In the genomic region with DNA sequence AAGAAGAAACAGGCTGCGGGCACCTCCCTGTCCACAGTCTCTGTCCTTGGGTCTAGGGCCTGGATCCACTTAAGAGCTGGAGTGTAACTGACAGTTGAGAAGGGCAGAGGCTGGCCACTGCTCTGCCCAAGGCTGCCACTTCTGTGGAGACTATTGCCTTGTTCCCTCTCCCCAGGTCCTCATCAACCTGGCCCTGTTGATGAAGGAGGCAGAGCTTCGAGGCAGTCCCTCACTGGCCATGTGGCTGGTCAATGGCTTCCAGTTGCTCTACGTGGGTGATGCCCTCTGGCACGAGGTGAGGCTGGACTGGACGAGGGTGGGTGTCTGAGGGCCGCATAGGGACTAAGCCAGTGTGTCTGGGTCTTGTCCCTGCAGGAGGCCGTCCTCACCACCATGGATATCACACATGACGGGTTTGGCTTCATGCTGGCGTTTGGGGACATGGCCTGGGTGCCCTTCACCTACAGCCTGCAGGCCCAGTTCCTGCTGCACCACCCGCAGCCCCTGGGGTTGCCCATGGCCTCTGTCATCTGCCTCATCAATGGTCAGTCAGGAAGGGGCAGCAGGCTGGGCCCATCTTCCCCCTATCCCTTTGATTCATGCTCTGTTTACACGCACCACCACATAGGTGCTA, we compare ENCODE assay signal across 13 cellular contexts. TPM values are rescaled to one million over a fixed set of nuclear protein-coding genes. Genes with fewer than 3 reads are reported as not detected.
DNase-seq lines count a peak whose midpoint lies in the region; ATAC-seq, FAIRE-seq and TF ChIP-seq lines count a peak whose summit lies in the region.
"Had no signal": no experiment of that assay in that cellular context is flagged by ENCODE, and none has a peak within 500 bp of the region (broad histone marks: within the 10 kb centered on the region; RNA-seq: fewer than 3 reads in every experiment).

No MANE protein-coding gene starts in this region.

- POLR2A ChIA-PET in CD4-positive, alpha-beta T cell (lab: Charles Lee), result interaction anchor here (0.6 to 1.5 kb wide), 4 partner anchors 7 to 268 kb away, joined by 3 to 6 read pairs (median 4); a partner anchor contains a TSS
- POLR2A ChIA-PET in endothelial cell of umbilical vein (lab: Charles Lee), result interaction anchor here (0.6 kb wide), 1 partner anchor 14 kb away, joined by 3 read pairs; no protein-coding TSS in a partner anchor

- TF ChIP-seq CTCF in CD4-positive, alpha-beta T cell (IDR thresholded peaks at IDR 0.05), result no peak
- TF ChIP-seq CTCF in OCI-LY1 (IDR thresholded peaks at IDR 0.05; ENCODE audit: low read length) (no peak), endothelial cell of umbilical vein (IDR thresholded peaks at IDR 0.05; ENCODE audit: extremely low read depth in 1 of 2, insufficient read depth in 1 of 2, low read depth in 1 of 2, low read length in 2 of 2) (no peak)

- H3F3A ChIP-seq in OCI-LY1 (ENCODE audit: insufficient read depth, low read length), result 0 out of 2 replicates have a peak, but pooled peaks cover 5% of the 10 kb centered on the region

- DNase-seq in CD4-positive, alpha-beta T cell, result no peak
- DNase-seq in endothelial cell of umbilical vein (ENCODE audit: low read depth, low spot score) (no peak), Kasumi-1 (lab: John Stamatoyannopoulos, UW) (no peak), NOMO-1 treated with DMSO at 0.1 percent for 48 hours (lab: John Stamatoyannopoulos, UW; ENCODE audit: unreplicated experiment) (no peak), UCSD-AML1 (lab: John Stamatoyannopoulos, UW; ENCODE audit: unreplicated experiment) (no peak)
- DNase-seq: C1 segment of cervical spinal cord, KBM-7, NCI-H146, NCI-H524 treated with DMSO at 0.1 percent for 48 hours, T-cell had no signal

- H3K27ac Mint-ChIP-seq in CD4-positive, alpha-beta T cell, result peak overlapping the region; percentile 92

- intact Hi-C loops in CD4-positive, alpha-beta T cell (cut with DNase I, micrococcal nuclease), result loop anchor here (5.0 to 10.0 kb wide), 5 partner anchors 192 to 410 kb away; a partner anchor contains a TSS
- intact Hi-C loops in endothelial cell of umbilical vein (cut with micrococcal nuclease), result loop anchor here (5.0 kb wide), 1 partner anchor 197 kb away; a partner anchor contains a TSS

- H3K9me3 Mint-ChIP-seq in CD4-positive, alpha-beta T cell, result no peaks in the 10 kb centered on the region
- H3K9me3 Mint-ChIP-seq: T-cell had no signal

- H3K9ac ChIP-seq in OCI-LY1 (ENCODE audit: low read length) (no peak overlapping the region), endothelial cell of umbilical vein (replicated peaks; ENCODE audit: extremely low read depth, insufficient read depth, low read length) (no peak overlapping the region)

- H3K9me3 ChIP-seq in CD4-positive, alpha-beta T cell (ENCODE audit: control insufficient read depth, low read length), result no peaks in the 10 kb centered on the region
- H3K9me3 ChIP-seq in OCI-LY1 (ENCODE audit: low read length) (no peaks in the 10 kb centered on the region), endothelial cell of umbilical vein (replicated peaks; ENCODE audit: control insufficient read depth, insufficient read depth, low read length) (no peaks in the 10 kb centered on the region)
- H3K9me3 ChIP-seq: suprapubic skin had no signal

- H4K20me1 ChIP-seq in OCI-LY1 (ENCODE audit: insufficient read depth, low read length), result no peaks in the 10 kb centered on the region
- no peaks in the 10 kb centered on the region for H4K20me1 ChIP-seq in endothelial cell of umbilical vein (replicated peaks; ENCODE audit: control insufficient read depth, extremely low read depth, insufficient read depth, low read length)

- H3K79me2 ChIP-seq in OCI-LY1 (ENCODE audit: insufficient read depth, low read length) (no peaks in the 10 kb centered on the region), endothelial cell of umbilical vein (ENCODE audit: control insufficient read depth, insufficient read depth, low read length) (peaks cover 6% of the 10 kb centered on the region)

- H3K9me2 ChIP-seq in OCI-LY1 (ENCODE audit: low read depth, low read length), result no peaks in the 10 kb centered on the region

- no TSS peak for BruUV-seq in endothelial cell of umbilical vein (replicated peaks; lab: Mats Ljungman, UMichigan)

- no peak for ATAC-seq in CD4-positive, alpha-beta T cell (ENCODE audit: poor library complexity)
- ATAC-seq: T-cell had no signal

- peaks cover 51% of the 10 kb centered on the region for H3K4me1 Mint-ChIP-seq in CD4-positive, alpha-beta T cell (ENCODE audit: low read depth)

- no peak for TF ChIP-seq POLR2A in endothelial cell of umbilical vein (IDR thresholded peaks at IDR 0.05; ENCODE audit: low read depth, low read length)

- H3K4me2 ChIP-seq in OCI-LY1 (ENCODE audit: low read length), result no peak overlapping the region
- H3K4me2 ChIP-seq in endothelial cell of umbilical vein (ENCODE audit: insufficient read depth, low read length), result no peak overlapping the region

- H2AFZ ChIP-seq in OCI-LY1 (ENCODE audit: low read length) (no peak overlapping the region), endothelial cell of umbilical vein (ENCODE audit: low read depth, low read length) (no peak overlapping the region)

- H3K4me1 ChIP-seq in OCI-LY1 (ENCODE audit: insufficient read depth, low read length, severe bottlenecking) (peaks cover 57% of the 10 kb centered on the region), endothelial cell of umbilical vein (ENCODE audit: control insufficient read depth, extremely low read depth, insufficient read depth, low read length) (peaks cover 17% of the 10 kb centered on the region)

- H3K9me1 ChIP-seq in endothelial cell of umbilical vein (replicated peaks; ENCODE audit: control insufficient read depth, extremely low read depth, insufficient read depth, low read length), result no peaks in the 10 kb centered on the region

- CTCF ChIA-PET in CD4-positive, alpha-beta T cell (lab: Charles Lee), result interaction anchor here (1.4 kb wide), 1 partner anchor 66 kb away, joined by 3 read pairs; no protein-coding TSS in a partner anchor
- CTCF ChIA-PET in endothelial cell of umbilical vein (lab: Charles Lee), result no interaction called here

- no peak for FAIRE-seq in endothelial cell of umbilical vein (lab: Jason Lieb, UNC)
- FAIRE-seq: RCC 7860 had no signal

- dilution Hi-C loops in endothelial cell of umbilical vein (cut with MboI; ENCODE audit: extremely low pct_ligation_motif_present, low sequenced_read_pairs), result no loop called here

- H3K4me3 Mint-ChIP-seq in CD4-positive, alpha-beta T cell, result peak overlapping the region; percentile 95

- no peaks in the 10 kb centered on the region for H3K27me3 ChIP-seq in CD4-positive, alpha-beta T cell (ENCODE audit: control insufficient read depth, insufficient read depth, low read length)
- H3K27me3 ChIP-seq in OCI-LY1 (ENCODE audit: insufficient read depth, low read length) (no peaks in the 10 kb centered on the region), endothelial cell of umbilical vein (ENCODE audit: control insufficient read depth in 2 of 2, insufficient read depth in 2 of 2, low read length in 2 of 2) (no peaks in the 10 kb centered on the region)
- H3K27me3 ChIP-seq: suprapubic skin had no signal

- peaks cover 50% of the 10 kb centered on the region for H3K36me3 ChIP-seq in OCI-LY1 (ENCODE audit: insufficient read depth, low read length)
- H3K36me3 ChIP-seq in endothelial cell of umbilical vein (ENCODE audit: control insufficient read depth in 2 of 2, extremely low read depth in 1 of 2, insufficient read depth in 2 of 2, low read length in 2 of 2), result peaks cover 0 to 6% of the 10 kb centered on the region in 2 experiments

- H3K36me3 Mint-ChIP-seq in CD4-positive, alpha-beta T cell (ENCODE audit: low read depth), result peaks cover 45% of the 10 kb centered on the region

- H3K27ac ChIP-seq in CD4-positive, alpha-beta T cell (ENCODE audit: low read depth, low read length), result no peak overlapping the region
- peak overlapping the region; percentile 98 for H3K27ac ChIP-seq in OCI-LY1 (ENCODE audit: low read depth, low read length, poor library complexity, severe bottlenecking)
- no peak overlapping the region for H3K27ac ChIP-seq in endothelial cell of umbilical vein (ENCODE audit: insufficient read depth, low read depth, low read length)
- H3K27ac ChIP-seq: suprapubic skin had no signal

- H3K27me3 Mint-ChIP-seq in CD4-positive, alpha-beta T cell, result no peaks in the 10 kb centered on the region
- H3K27me3 Mint-ChIP-seq: T-cell had no signal

- H3K4me3 ChIP-seq in OCI-LY1 (ENCODE audit: low read depth, low read length, poor library complexity, severe bottlenecking) (no peak overlapping the region), endothelial cell of umbilical vein (replicated peaks in 1 of 3; ENCODE audit: insufficient read depth in 1 of 3, low read depth in 1 of 3, low read length in 3 of 3) (no peak overlapping the region)
- H3K4me3 ChIP-seq: suprapubic skin had no signal

RNA-seq across cellular contexts. Expression of a gene that starts 2.8 kb away (rescaled TPM):
- 1 to 10 TPM; 9.0 to 9.5 TPM for total RNA-seq in CD4-positive, alpha-beta T cell
- total RNA-seq in endothelial cell of umbilical vein, result 9.0 and 9.2 TPM in 2 replicates
- 7.1 and 12.8 TPM in 2 replicates for polyA plus RNA-seq in endothelial cell of umbilical vein
- polyA plus RNA-seq in endothelial cell of umbilical vein (2011; cell fraction: cytosol; rRNA removed), result 2.2 and 4.9 TPM in 2 replicates
- 1.7 and 2.1 TPM in 2 replicates for polyA plus RNA-seq in endothelial cell of umbilical vein (2011; cell fraction: nucleus; rRNA removed)
- 4.2 and 6.0 TPM in 2 replicates for polyA plus RNA-seq in endothelial cell of umbilical vein (2012)
- polyA minus RNA-seq in endothelial cell of umbilical vein, result 1.7 and 3.5 TPM in 2 replicates
- polyA minus RNA-seq in endothelial cell of umbilical vein (2011; cell fraction: cytosol; rRNA and poly(A)+ RNA removed), result 22.9 TPM
- 3.8 and 5.3 TPM in 2 replicates for polyA minus RNA-seq in endothelial cell of umbilical vein (2011; cell fraction: nucleus; rRNA and poly(A)+ RNA removed)

RNA-seq across cellular contexts. Expression of a gene that starts 3.0 kb away (rescaled TPM):
- 10 to 100 TPM; 20.0 to 20.4 TPM for total RNA-seq in CD4-positive, alpha-beta T cell
- total RNA-seq in endothelial cell of umbilical vein, result 11.6 and 16.2 TPM in 2 replicates
- polyA plus RNA-seq in endothelial cell of umbilical vein, result 39.5 and 47.1 TPM in 2 replicates
- polyA plus RNA-seq in endothelial cell of umbilical vein (2011; cell fraction: cytosol; rRNA removed), result 15.4 and 20.4 TPM in 2 replicates
- 32.1 and 45.2 TPM in 2 replicates for polyA plus RNA-seq in endothelial cell of umbilical vein (2011; cell fraction: nucleus; rRNA removed)
- 7.0 and 7.9 TPM in 2 replicates for polyA plus RNA-seq in endothelial cell of umbilical vein (2012)
- 24.1 and 26.5 TPM in 2 replicates for polyA minus RNA-seq in endothelial cell of umbilical vein
- 4.5 TPM for polyA minus RNA-seq in endothelial cell of umbilical vein (2011; cell fraction: cytosol; rRNA and poly(A)+ RNA removed)
- polyA minus RNA-seq in endothelial cell of umbilical vein (2011; cell fraction: nucleus; rRNA and poly(A)+ RNA removed), result 13.4 and 13.8 TPM in 2 replicates

RNA-seq across cellular contexts. Expression of a gene that starts 7.3 kb away (rescaled TPM):
- 1,000 to 10,000 TPM; 1,937 to 1,976 TPM for total RNA-seq in CD4-positive, alpha-beta T cell
- total RNA-seq in endothelial cell of umbilical vein, result 746 and 784 TPM in 2 replicates
- 741 and 809 TPM in 2 replicates for polyA plus RNA-seq in endothelial cell of umbilical vein
- 617 and 778 TPM in 2 replicates for polyA plus RNA-seq in endothelial cell of umbilical vein (2011; cell fraction: cytosol; rRNA removed)
- 248 and 301 TPM in 2 replicates for polyA plus RNA-seq in endothelial cell of umbilical vein (2011; cell fraction: nucleus; rRNA removed)
- 942 and 1,263 TPM in 2 replicates for polyA plus RNA-seq in endothelial cell of umbilical vein (2012)
- polyA minus RNA-seq in endothelial cell of umbilical vein, result 207 and 228 TPM in 2 replicates
- polyA minus RNA-seq in endothelial cell of umbilical vein (2011; cell fraction: cytosol; rRNA and poly(A)+ RNA removed), result 448 TPM
- polyA minus RNA-seq in endothelial cell of umbilical vein (2011; cell fraction: nucleus; rRNA and poly(A)+ RNA removed), result 47.7 and 69.2 TPM in 2 replicates

RNA-seq across cellular contexts. Expression of a gene that starts 7.5 kb away (rescaled TPM):
- 10 to 100 TPM; 53.0 to 53.3 TPM for total RNA-seq in CD4-positive, alpha-beta T cell
- total RNA-seq in endothelial cell of umbilical vein, result 49.7 and 51.6 TPM in 2 replicates
- 76.8 and 90.4 TPM in 2 replicates for polyA plus RNA-seq in endothelial cell of umbilical vein
- polyA plus RNA-seq in endothelial cell of umbilical vein (2011; cell fraction: cytosol; rRNA removed), result 60.2 and 65.0 TPM in 2 replicates
- 26.6 and 29.5 TPM in 2 replicates for polyA plus RNA-seq in endothelial cell of umbilical vein (2011; cell fraction: nucleus; rRNA removed)
- 36.1 and 37.6 TPM in 2 replicates for polyA plus RNA-seq in endothelial cell of umbilical vein (2012)
- polyA minus RNA-seq in endothelial cell of umbilical vein, result 36.1 and 40.1 TPM in 2 replicates
- polyA minus RNA-seq in endothelial cell of umbilical vein (2011; cell fraction: cytosol; rRNA and poly(A)+ RNA removed), result 43.0 TPM
- polyA minus RNA-seq in endothelial cell of umbilical vein (2011; cell fraction: nucleus; rRNA and poly(A)+ RNA removed), result 8.4 and 11.4 TPM in 2 replicates

RNA-seq across cellular contexts. Expression of a gene that starts 18.6 kb away (rescaled TPM):
- total RNA-seq in CD4-positive, alpha-beta T cell, result 100 to 1,000 TPM; 243 to 246 TPM
- 102 and 108 TPM in 2 replicates for total RNA-seq in endothelial cell of umbilical vein
- polyA plus RNA-seq in endothelial cell of umbilical vein, result 146 and 196 TPM in 2 replicates
- polyA plus RNA-seq in endothelial cell of umbilical vein (2011; cell fraction: cytosol; rRNA removed), result 93.7 and 120 TPM in 2 replicates
- polyA plus RNA-seq in endothelial cell of umbilical vein (2011; cell fraction: nucleus; rRNA removed), result 124 and 149 TPM in 2 replicates
- polyA plus RNA-seq in endothelial cell of umbilical vein (2012), result 61.4 and 101 TPM in 2 replicates
- polyA minus RNA-seq in endothelial cell of umbilical vein, result 154 and 215 TPM in 2 replicates
- polyA minus RNA-seq in endothelial cell of umbilical vein (2011; cell fraction: cytosol; rRNA and poly(A)+ RNA removed), result 193 TPM
- polyA minus RNA-seq in endothelial cell of umbilical vein (2011; cell fraction: nucleus; rRNA and poly(A)+ RNA removed), result 56.8 and 97.1 TPM in 2 replicates
